In genomic region chr1:36223373-36223995, GRCh38 we compare ENCODE assay signal across 1 cellular context.
TF ChIP-seq lines count a peak whose summit lies in the region.

No MANE protein-coding gene starts in this region.

TF ChIP-seq in GM12878, 131 proteins besides CTCF, POLR2A, EP300 and RAD21 (continues in another document):
- no peak for TF ChIP-seq GABPA (IDR thresholded peaks at IDR 0.05; ENCODE audit: low read depth)
- TF ChIP-seq IRF4 (IDR thresholded peaks at IDR 0.05; ENCODE audit: low read depth, low read length), result 0 out of 2 replicates have a peak, but pooled peaks have one; percentile 5
- TF ChIP-seq IKZF2 (IDR thresholded peaks at IDR 0.05), result no peak
- TF ChIP-seq POLR2AphosphoS5 (IDR thresholded peaks at IDR 0.05; ENCODE audit: low read length), result peak; percentile 45; the same call in 1 of the 2 replicates
- TF ChIP-seq CHD4 (IDR thresholded peaks at IDR 0.05), result no peak
- TF ChIP-seq NKRF (conservative IDR thresholded peaks at IDR 0.05), result peak; percentile 17; the same call in 1 of the 2 replicates
- TF ChIP-seq ZBED1 (IDR thresholded peaks at IDR 0.05; ENCODE audit: borderline replicate concordance), result 0 out of 2 replicates have a peak, but pooled peaks have one; percentile 14
- TF ChIP-seq SKIL (IDR thresholded peaks at IDR 0.05; ENCODE audit: low read depth, poor library complexity, severe bottlenecking), result peak; percentile 16
- no peak for TF ChIP-seq EZH2 (IDR thresholded peaks at IDR 0.05; ENCODE audit: borderline replicate concordance, control insufficient read depth, low read depth, low read length)
- no peak for TF ChIP-seq MEF2A (IDR thresholded peaks at IDR 0.05; ENCODE audit: insufficient read depth, low read depth, low read length)
- no peak; the same call in 2 of the 3 replicates for TF ChIP-seq POU2F2 (IDR thresholded peaks at IDR 0.05; ENCODE audit: borderline replicate concordance, low read depth, low read length)
- no peak for TF ChIP-seq NR2F1 (conservative IDR thresholded peaks at IDR 0.05)
- TF ChIP-seq ZNF384 (IDR thresholded peaks at IDR 0.05; ENCODE audit: borderline replicate concordance, low read depth, low read length), result no peak
- no peak for TF ChIP-seq HDGF (IDR thresholded peaks at IDR 0.05)
- peak; percentile 18; the same call in 1 of the 2 replicates for TF ChIP-seq RUNX3 (IDR thresholded peaks at IDR 0.05; ENCODE audit: low read length)
- TF ChIP-seq RELB (IDR thresholded peaks at IDR 0.05; ENCODE audit: low read depth), result no peak; the same call in none of the 2 replicates
- TF ChIP-seq TARDBP (IDR thresholded peaks at IDR 0.05; ENCODE audit: borderline replicate concordance), result no peak
- no peak for TF ChIP-seq ZBTB40 (IDR thresholded peaks at IDR 0.05; ENCODE audit: borderline replicate concordance)
- TF ChIP-seq POLR2AphosphoS2 (IDR thresholded peaks at IDR 0.05; ENCODE audit: low read depth, low read length), result no peak
- no peak for TF ChIP-seq MAX (IDR thresholded peaks at IDR 0.05; ENCODE audit: low read depth, low read length)
- TF ChIP-seq CREB1 (IDR thresholded peaks at IDR 0.05; ENCODE audit: low read depth), result no peak
- TF ChIP-seq SIX5 (IDR thresholded peaks at IDR 0.05; ENCODE audit: low read depth, low read length, severe bottlenecking), result no peak
- TF ChIP-seq EGR1 (IDR thresholded peaks at IDR 0.05; ENCODE audit: borderline replicate concordance in 1 of 2, low read depth in 2 of 2, low read length in 2 of 2), result no peak
- no peak for TF ChIP-seq IKZF1 (conservative IDR thresholded peaks at IDR 0.05)
- TF ChIP-seq HCFC1 (IDR thresholded peaks at IDR 0.05; ENCODE audit: low read length), result no peak
- TF ChIP-seq ATF7 (IDR thresholded peaks at IDR 0.05; ENCODE audit: low read depth), result peak; percentile 85
- TF ChIP-seq ATF3 (IDR thresholded peaks at IDR 0.05; ENCODE audit: borderline replicate concordance, extremely low read depth, low read depth, low read length), result no peak
- TF ChIP-seq SMARCA5 (IDR thresholded peaks at IDR 0.05), result no peak
- TF ChIP-seq E4F1 (IDR thresholded peaks at IDR 0.05; ENCODE audit: borderline replicate concordance, partially characterized antibody), result no peak
- no peak for TF ChIP-seq CBX3 (IDR thresholded peaks at IDR 0.05; ENCODE audit: borderline replicate concordance, low read depth)
- no peak for TF ChIP-seq ZNF622 (IDR thresholded peaks at IDR 0.05)
- no peak for TF ChIP-seq LARP7 (IDR thresholded peaks at IDR 0.05)
- no peak; the same call in 1 of the 2 replicates for TF ChIP-seq FOXK2 (IDR thresholded peaks at IDR 0.05)
- TF ChIP-seq TAF1 (IDR thresholded peaks at IDR 0.05; ENCODE audit: borderline replicate concordance, low read depth, low read length), result 0 out of 2 replicates have a peak, but pooled peaks have one; percentile 13
- TF ChIP-seq ATF2 (IDR thresholded peaks at IDR 0.05; ENCODE audit: low read length), result peak; percentile 57; the same call in 1 of the 2 replicates
- TF ChIP-seq YY1 (IDR thresholded peaks at IDR 0.05; ENCODE audit: low read depth, low read length), result no peak
- TF ChIP-seq YBX1 (IDR thresholded peaks at IDR 0.05), result no peak
- peak; percentile 45; the same call in 1 of the 2 replicates for TF ChIP-seq SMAD5 (IDR thresholded peaks at IDR 0.05; ENCODE audit: low read depth)
- no peak for TF ChIP-seq SPI1 (IDR thresholded peaks at IDR 0.05; ENCODE audit: borderline replicate concordance, insufficient read depth, low read depth, low read length)
- TF ChIP-seq MLLT1 (IDR thresholded peaks at IDR 0.05), result 0 out of 2 replicates have a peak, but pooled peaks have one; percentile 41
- TF ChIP-seq JUND (IDR thresholded peaks at IDR 0.05; ENCODE audit: low read depth, low read length), result no peak
- TF ChIP-seq BCLAF1 (IDR thresholded peaks at IDR 0.05), result peak; percentile 23; the same call in 1 of the 2 replicates
- TF ChIP-seq NFYA (IDR thresholded peaks at IDR 0.05; ENCODE audit: borderline replicate concordance, low read depth, low read length), result no peak
- TF ChIP-seq KAT2A (conservative IDR thresholded peaks at IDR 0.05; ENCODE audit: control insufficient read depth, low read depth, low read length), result no peak
- peak; percentile 62 for TF ChIP-seq SMAD1 (IDR thresholded peaks at IDR 0.05; ENCODE audit: low read depth, partially characterized antibody)
